Comparison of ENCODE assay signal across 13 cellular contexts in the genomic region with DNA sequence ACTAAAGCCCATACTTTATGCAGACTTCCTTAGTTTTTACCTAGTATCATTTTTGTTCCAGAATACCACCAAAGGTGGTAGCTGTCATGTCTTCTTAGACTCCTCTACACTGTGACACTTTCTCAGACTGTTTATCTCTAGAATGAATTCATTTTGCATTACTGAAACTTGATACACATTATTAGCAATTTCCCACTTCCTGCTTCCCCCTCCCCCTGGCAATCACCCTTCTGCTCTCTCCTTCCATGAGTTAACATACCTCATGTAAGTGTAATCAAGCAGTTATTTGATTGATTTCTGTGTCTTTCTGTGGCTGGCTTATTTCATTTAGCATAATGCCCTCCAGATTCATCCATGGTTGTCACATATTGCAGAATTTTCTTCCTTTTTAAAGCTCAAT.
DNase-seq lines count a peak whose midpoint lies in the region; ATAC-seq and TF ChIP-seq lines count a peak whose summit lies in the region.
"Had no signal": no experiment of that assay in that cellular context is flagged by ENCODE, and none has a peak within 500 bp of the region (broad histone marks: within the 10 kb centered on the region; RNA-seq: fewer than 3 reads in every experiment).

No MANE protein-coding gene starts in this region.

- intact Hi-C loops in CD4-positive, alpha-beta T cell (cut with DNase I, micrococcal nuclease) = loop anchor here in 1 of 2 experiments (10.0 kb wide), 1 partner anchor 208 kb away; a partner anchor contains a TSS

- H3K4me3 ChIP-seq in foreskin fibroblast (ENCODE audit: low read depth in 1 of 2, low read length in 2 of 2) (no peak overlapping the region), H7 (ENCODE audit: insufficient read depth, low read depth, low read length) (no peak overlapping the region)
- H3K4me3 ChIP-seq: adrenal gland, pancreas had no signal

- no peak overlapping the region for H3K27ac ChIP-seq in CD4-positive, alpha-beta T cell (ENCODE audit: low read depth, low read length)
- H3K27ac ChIP-seq: adrenal gland, pancreas had no signal

- H3K27me3 ChIP-seq in CD4-positive, alpha-beta T cell (ENCODE audit: control insufficient read depth, insufficient read depth, low read length) = no peaks in the 10 kb centered on the region
- H3K27me3 ChIP-seq in H7 (ENCODE audit: control insufficient read depth, insufficient read depth, low read length) = no peaks in the 10 kb centered on the region
- H3K27me3 ChIP-seq: adrenal gland, pancreas had no signal

- peaks cover 49% of the 10 kb centered on the region for H3K36me3 Mint-ChIP-seq in CD4-positive, alpha-beta T cell (ENCODE audit: low read depth)
- H3K36me3 Mint-ChIP-seq in activated naive CD8-positive, alpha-beta T cell treated with anti-CD3 and anti-CD28 coated beads for 36 hours = peaks cover 33% of the 10 kb centered on the region

- no peak for ATAC-seq in CD4-positive, alpha-beta T cell (ENCODE audit: poor library complexity)
- ATAC-seq in HG03469 (IDR thresholded peaks at IDR 0.05; ENCODE audit: unreplicated experiment) = no peak
- ATAC-seq: HepG2 had no signal

- H3K4me3 Mint-ChIP-seq in CD4-positive, alpha-beta T cell = no peak overlapping the region
- H3K4me3 Mint-ChIP-seq in activated naive CD8-positive, alpha-beta T cell treated with anti-CD3 and anti-CD28 coated beads for 36 hours = no peak overlapping the region

- peaks cover 45% of the 10 kb centered on the region for H3K4me1 Mint-ChIP-seq in CD4-positive, alpha-beta T cell (ENCODE audit: low read depth)
- peaks cover 13% of the 10 kb centered on the region for H3K4me1 Mint-ChIP-seq in activated naive CD8-positive, alpha-beta T cell treated with anti-CD3 and anti-CD28 coated beads for 36 hours

- TF ChIP-seq CTCF in CD4-positive, alpha-beta T cell (IDR thresholded peaks at IDR 0.05) = no peak
- TF ChIP-seq CTCF in foreskin fibroblast (IDR thresholded peaks at IDR 0.05; ENCODE audit: low read depth, low read length) = no peak

- no peaks in the 10 kb centered on the region for H3K9me3 ChIP-seq in CD4-positive, alpha-beta T cell (ENCODE audit: control insufficient read depth, low read length)
- H3K9me3 ChIP-seq: adrenal gland, Caco-2, pancreas had no signal

- POLR2A ChIA-PET in CD4-positive, alpha-beta T cell (lab: Charles Lee) = interaction anchor here (0.6 to 0.7 kb wide), 2 partner anchors 205 to 404 kb away, joined by 3 read pairs; a partner anchor contains a TSS

- H3K27ac Mint-ChIP-seq in CD4-positive, alpha-beta T cell = peak overlapping the region; percentile 22
- no peak overlapping the region for H3K27ac Mint-ChIP-seq in activated naive CD8-positive, alpha-beta T cell treated with anti-CD3 and anti-CD28 coated beads for 36 hours

- no peak for DNase-seq in CD4-positive, alpha-beta T cell
- DNase-seq in EL = peak; percentile 63
- peak; percentile 17 for DNase-seq in NCI-H748 (lab: John Stamatoyannopoulos, UW; ENCODE audit: unreplicated experiment)
- peak; percentile 24 to 29 for DNase-seq in foreskin fibroblast
- DNase-seq in activated naive CD8-positive, alpha-beta T cell treated with anti-CD3 and anti-CD28 coated beads for 36 hours = no peak
- no peak for DNase-seq in H7
- no peak for DNase-seq in activated effector memory CD4-positive, alpha-beta T cell treated with anti-CD3 and anti-CD28 coated beads, Interleukin-2, amount 50 U/mL, for 16 hours
- DNase-seq: adrenal gland, pancreas, substantia nigra had no signal

- CTCF ChIA-PET in CD4-positive, alpha-beta T cell (lab: Charles Lee) = interaction anchor here (2.3 kb wide), 1 partner anchor 205 kb away, joined by 13 read pairs; a partner anchor contains a TSS

- H3K9me3 Mint-ChIP-seq in CD4-positive, alpha-beta T cell = no peaks in the 10 kb centered on the region
- H3K9me3 Mint-ChIP-seq in activated naive CD8-positive, alpha-beta T cell treated with anti-CD3 and anti-CD28 coated beads for 36 hours = no peaks in the 10 kb centered on the region

- no peaks in the 10 kb centered on the region for H3K36me3 ChIP-seq in H7 (replicated peaks; ENCODE audit: control insufficient read depth, insufficient read depth, low read length)
- H3K36me3 ChIP-seq: adrenal gland, pancreas had no signal

- no peaks in the 10 kb centered on the region for H3K27me3 Mint-ChIP-seq in CD4-positive, alpha-beta T cell
- no peaks in the 10 kb centered on the region for H3K27me3 Mint-ChIP-seq in activated naive CD8-positive, alpha-beta T cell treated with anti-CD3 and anti-CD28 coated beads for 36 hours

Comparison
In these comparisons a context has a peak if more than half of its experiments do, and no peak if none do; other contexts are left out.
1. DNase-seq: peak in EL (single experiment), NCI-H748 (single experiment) and foreskin fibroblast (2 of 2); none in CD4-positive, alpha-beta T cell (0 of 10), activated naive CD8-positive, alpha-beta T cell treated with anti-CD3 and anti-CD28 coated beads for 36 hours (single experiment), H7 (single experiment) and activated effector memory CD4-positive, alpha-beta T cell treated with anti-CD3 and anti-CD28 coated beads, Interleukin-2, amount 50 U/mL, for 16 hours (single experiment).